9 cellular contexts compared by ENCODE assay signal in genomic region chr9:708556-709432, GRCh38.
DNase-seq lines count a peak whose midpoint lies in the region; ATAC-seq, FAIRE-seq and TF ChIP-seq lines count a peak whose summit lies in the region.
"Had no signal": no experiment of that assay in that cellular context is flagged by ENCODE, and none has a peak within 500 bp of the region (broad histone marks: within the 10 kb centered on the region; RNA-seq: fewer than 3 reads in every experiment).

No MANE protein-coding gene starts in this region.

- H3K4me3 ChIP-seq in HFF-Myc (replicated peaks; ENCODE audit: low read depth, low read length): peak overlapping the region; percentile 22
- peak overlapping the region in 1 of 4 donors; percentile 48 for H3K4me3 ChIP-seq in adrenal gland
- peak overlapping the region in 7 of 12 donors; percentile 16 to 47 (median 26) for H3K4me3 ChIP-seq in heart left ventricle

- TF ChIP-seq POLR2A in adrenal gland (IDR thresholded peaks at IDR 0.05) (no peak), heart left ventricle (IDR thresholded peaks at IDR 0.05) (no peak), GM12892 (IDR thresholded peaks at IDR 0.05; ENCODE audit: low read depth, low read length) (no peak)

- intact Hi-C loops in adrenal gland (cut with DNase I): no loop called here
- intact Hi-C loops in heart left ventricle (cut with DNase I): loop anchor here in 2 of 10 donors (2.0 to 5.0 kb wide), 2 partner anchors 32 to 34 kb away; no protein-coding TSS in a partner anchor

- no peaks in the 10 kb centered on the region for H3K27me3 ChIP-seq in adrenal gland
- H3K27me3 ChIP-seq in heart left ventricle: peaks cover 0 to 4% (median 0%) of the 10 kb centered on the region in 9 donors

- TF ChIP-seq CTCF in HFF-Myc (IDR thresholded peaks at IDR 0.05; ENCODE audit: low read depth, low read length, missing control alignments) (no peak), adrenal gland (IDR thresholded peaks at IDR 0.05) (no peak), heart left ventricle (IDR thresholded peaks at IDR 0.05) (no peak)

- WGBS in adrenal gland, 4 donors: 43 to 64% (median 52%) methylated on average over 9 of the region's 9 CpGs
- WGBS in heart left ventricle, 4 donors: 54 to 62% (median 60%) methylated on average over 9 of the region's 9 CpGs

- no peak for FAIRE-seq in GM12892 (lab: Jason Lieb, UNC)

- H3K27ac ChIP-seq in adrenal gland (peak overlapping the region in 3 of 5 donors; percentile 31 to 79 (median 43)), heart left ventricle (peak overlapping the region; percentile 1 to 82 (median 68))

- H3K9me3 ChIP-seq in adrenal gland (replicated peaks in 1 of 3) (no peaks in the 10 kb centered on the region), heart left ventricle (no peaks in the 10 kb centered on the region)

- H3K4me1 ChIP-seq in adrenal gland (replicated peaks in 1 of 2) (peaks cover 12 to 21% of the 10 kb centered on the region in 2 donors), heart left ventricle (peaks cover 4 to 66% (median 36%) of the 10 kb centered on the region in 12 donors)

- in situ Hi-C loops in ACHN (cut with HindIII; ENCODE audit: low pct_ligation_motif_present, low pct_unique_long_range_greater_than_20kb, low sequenced_read_pairs): no loop called here

- H3K36me3 ChIP-seq in adrenal gland (replicated peaks in 1 of 2): peaks cover 0 to 20% of the 10 kb centered on the region in 2 donors
- peaks cover 0 to 37% (median 24%) of the 10 kb centered on the region in 9 donors for H3K36me3 ChIP-seq in heart left ventricle

- DNase-seq in HFF-Myc (ENCODE audit: extremely low read depth, low read depth): no peak
- peak in 6 of 7 donors; percentile 38 to 72 (median 60) for DNase-seq in adrenal gland
- peak in 2 of 5 donors; percentile 53 for DNase-seq in heart left ventricle
- peak; percentile 28 for DNase-seq in renal cortical epithelial cell (ENCODE audit: low read depth)
- no peak for DNase-seq in ACHN
- no peak for DNase-seq in iPS-NIHi7 (ENCODE audit: extremely low spot score)
- no peak for DNase-seq in GM12892 (ENCODE audit: insufficient read length)
- DNase-seq: NCI-H2081 treated with DMSO at 0.1 percent for 48 hours had no signal

- peak; percentile 37 to 63 (median 50) for ATAC-seq in heart left ventricle
- no peak for ATAC-seq in GM19035 (IDR thresholded peaks at IDR 0.05; ENCODE audit: unreplicated experiment)

Comparison
In these comparisons a context has a peak if more than half of its experiments do, and no peak if none do; other contexts are left out.
1. DNase-seq: peak in adrenal gland (6 of 7) and renal cortical epithelial cell (single experiment); none in HFF-Myc (single experiment), ACHN (single experiment), iPS-NIHi7 (single experiment) and GM12892 (single experiment).